22 cellular contexts compared by ENCODE assay signal in the genomic region with DNA sequence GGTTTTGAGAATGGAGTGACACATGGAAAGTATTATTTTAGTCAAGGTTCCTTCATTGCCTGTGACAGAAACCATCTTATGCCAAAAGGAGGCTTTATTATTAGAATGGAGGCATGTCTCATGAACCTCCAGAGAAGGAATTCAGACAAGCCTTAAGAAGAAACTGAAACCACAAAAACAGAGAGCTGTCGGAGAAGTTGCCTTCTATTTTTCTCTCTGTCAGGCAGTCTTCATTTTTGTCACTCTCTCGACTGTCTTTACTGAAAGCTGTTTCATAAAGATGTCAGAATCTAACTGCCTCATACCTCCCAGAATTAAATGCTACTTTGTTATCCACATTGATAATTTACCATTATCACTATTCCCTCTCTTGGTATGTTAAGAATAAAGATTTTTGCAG.
"Had no signal": no experiment of that assay in that cellular context is flagged by ENCODE, and none has a peak within 500 bp of the region (broad histone marks: within the 10 kb centered on the region; RNA-seq: fewer than 3 reads in every experiment).

No MANE protein-coding gene starts in this region.

- H3K27me3 ChIP-seq: gastrocnemius medialis, heart right ventricle, neural progenitor cell, right lobe of liver, upper lobe of left lung had no signal

- DNase-seq: activated CD4-positive, alpha-beta T cell treated with anti-CD3 and anti-CD28 coated beads, Interleukin-2, amount 50 U/mL, for 1 hour; activated CD4-positive, CD25-positive, alpha-beta regulatory T cell treated with anti-CD3 and anti-CD28 coated beads, Interleukin-2, amount 50 U/mL, for 72 hours; activated CD8-positive, alpha-beta memory T cell treated with anti-CD3 and anti-CD28 coated beads, Interleukin-2, amount 50 U/mL, for 4 hours; activated effector memory CD4-positive, alpha-beta T cell treated with anti-CD3 and anti-CD28 coated beads, Interleukin-2, amount 50 U/mL, for 16 hours; activated naive CD4-positive, alpha-beta T cell treated with anti-CD3 and anti-CD28 coated beads, Interleukin-2, amount 50 U/mL, for 16 hours; activated T-cell treated with anti-CD3 and anti-CD28 coated beads, Interleukin-2, amount 50 U/mL, for 72 hours; aorta; cortex of kidney; erythroblast; gastrocnemius medialis; heart right ventricle; immature natural killer cell; kidney glomerular epithelial cell; left ventricle myocardium superior; right lobe of liver; stimulated activated CD4-positive, alpha-beta T cell treated with anti-CD3 and anti-CD28 coated beads, Interleukin-4, amount 100 ng/mL, for 24 hours; T-helper 2 cell; upper lobe of left lung had no signal

- H3K4me3 ChIP-seq: gastrocnemius medialis, heart right ventricle, neural progenitor cell, right lobe of liver, thoracic aorta, upper lobe of left lung had no signal

- H3K36me3 ChIP-seq: gastrocnemius medialis, heart right ventricle, neural progenitor cell, right lobe of liver, thoracic aorta, upper lobe of left lung had no signal

- H3K4me2 ChIP-seq: neural progenitor cell had no signal

- H3K27ac ChIP-seq: gastrocnemius medialis, heart right ventricle, neural progenitor cell, parathyroid adenoma, right lobe of liver, thoracic aorta, upper lobe of left lung, VCaP had no signal

- H3K9ac ChIP-seq: neural progenitor cell, parathyroid adenoma had no signal

- H2AFZ ChIP-seq: neural progenitor cell, parathyroid adenoma had no signal

- H3K79me2 ChIP-seq: parathyroid adenoma had no signal

- H3K9me3 ChIP-seq: gastrocnemius medialis, right lobe of liver, thoracic aorta, upper lobe of left lung had no signal

- H3K4me1 ChIP-seq: gastrocnemius medialis, heart right ventricle, neural progenitor cell, parathyroid adenoma, right lobe of liver, upper lobe of left lung had no signal
